35 cellular contexts compared by ENCODE assay signal in the genomic region with DNA sequence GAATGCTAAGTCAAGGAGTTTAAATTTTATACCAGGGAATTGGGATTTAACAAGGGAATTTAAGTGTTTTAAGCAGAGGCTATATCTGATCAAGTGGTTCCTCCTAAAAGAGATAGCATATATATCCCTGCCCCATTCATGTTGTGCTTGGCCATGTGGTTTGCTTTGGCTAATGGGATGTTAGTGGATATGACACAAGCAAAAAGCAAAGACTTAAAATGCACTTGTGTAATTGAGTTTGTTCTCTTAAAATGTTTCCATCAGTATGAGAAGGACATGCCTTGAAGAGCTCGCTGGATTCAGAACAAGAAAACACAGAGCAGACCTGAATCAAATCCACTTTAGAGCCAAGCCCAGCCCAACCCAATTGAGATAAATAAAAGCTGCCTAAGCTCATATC.
"Had no signal": no experiment of that assay in that cellular context is flagged by ENCODE, and none has a peak within 500 bp of the region (broad histone marks: within the 10 kb centered on the region; RNA-seq: fewer than 3 reads in every experiment).

No MANE protein-coding gene starts in this region.

- H3K4me2 ChIP-seq: KMS-11 had no signal

- H3K9ac ChIP-seq: KMS-11 had no signal

- H3K4me3 ChIP-seq: MG63 had no signal

- H3K27me3 ChIP-seq: MG63 had no signal

- DNase-seq: Karpas-422, Kasumi-1, MG63, MM.1S, MV-4-11, NCI-H1048, NCI-H1092, NCI-H1092 treated with DMSO at 0.1 percent for 48 hours, NCI-H1105, NCI-H1105 treated with DMSO at 0.1 percent for 48 hours, NCI-H1417, NCI-H1417 treated with DMSO at 0.1 percent for 48 hours, NCI-H1436, NCI-H1436 treated with DMSO at 0.1 percent for 48 hours, NCI-H146, NCI-H1694, NCI-H1694 treated with DMSO at 0.1 percent for 48 hours, NCI-H187, NCI-H187 treated with DMSO at 0.1 percent for 48 hours, NCI-H1930, NCI-H2029, NCI-H2029 treated with DMSO at 0.1 percent for 48 hours, NCI-H2081, NCI-H2081 treated with DMSO at 0.1 percent for 48 hours, NCI-H2107, NCI-H2171, NCI-H2171 treated with DMSO at 0.1 percent for 48 hours, NCI-H2227 treated with DMSO at 0.1 percent for 48 hours, NCI-H226, NCI-H345, NCI-H446, NCI-H446 treated with DMSO at 0.1 percent for 48 hours, NCI-H510A, NCI-H510A treated with DMSO at 0.1 percent for 48 hours had no signal

- H3K27ac ChIP-seq: KMS-11 had no signal

- H3K36me3 ChIP-seq: MG63 had no signal
